8 cellular contexts compared by ENCODE assay signal in the genomic region with DNA sequence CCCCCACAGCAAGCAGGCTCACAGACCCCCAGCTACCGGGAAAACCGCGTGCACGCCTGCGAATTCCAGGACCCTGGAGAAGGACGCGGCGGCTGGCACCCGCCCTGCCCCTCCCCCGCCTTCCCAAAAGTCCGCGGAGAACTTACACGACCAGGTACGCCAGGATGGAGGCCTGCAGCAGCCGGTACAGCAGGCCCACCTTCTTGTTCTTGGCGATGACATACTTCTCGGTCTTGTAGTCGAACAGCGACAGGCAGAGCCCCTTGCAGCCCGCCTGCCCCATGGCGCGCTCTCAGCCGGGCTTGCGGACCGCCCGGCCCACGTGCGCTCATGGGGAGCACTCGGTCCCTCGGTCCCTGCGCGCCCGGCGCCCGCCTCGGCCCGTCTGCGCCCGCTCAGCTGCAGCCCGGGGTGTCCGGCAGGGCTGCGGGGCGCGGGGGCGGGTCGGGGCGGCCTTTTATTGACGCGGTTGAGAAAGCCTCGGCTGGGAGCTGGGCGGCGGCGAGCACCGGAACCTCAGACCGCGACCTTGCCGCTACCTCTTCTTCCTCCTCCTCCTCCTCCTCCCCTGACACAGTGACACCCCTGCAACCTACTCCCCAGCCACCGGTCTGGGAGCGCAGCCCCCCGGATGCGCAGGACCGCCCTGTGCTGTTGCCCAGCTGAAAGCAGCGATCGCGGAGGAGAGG. TPM values are rescaled to one million over a fixed set of nuclear protein-coding genes. Genes with fewer than 3 reads are reported as not detected.
DNase-seq lines count a peak whose midpoint lies in the region; ATAC-seq and TF ChIP-seq lines count a peak whose summit lies in the region.

A gene with protein sequence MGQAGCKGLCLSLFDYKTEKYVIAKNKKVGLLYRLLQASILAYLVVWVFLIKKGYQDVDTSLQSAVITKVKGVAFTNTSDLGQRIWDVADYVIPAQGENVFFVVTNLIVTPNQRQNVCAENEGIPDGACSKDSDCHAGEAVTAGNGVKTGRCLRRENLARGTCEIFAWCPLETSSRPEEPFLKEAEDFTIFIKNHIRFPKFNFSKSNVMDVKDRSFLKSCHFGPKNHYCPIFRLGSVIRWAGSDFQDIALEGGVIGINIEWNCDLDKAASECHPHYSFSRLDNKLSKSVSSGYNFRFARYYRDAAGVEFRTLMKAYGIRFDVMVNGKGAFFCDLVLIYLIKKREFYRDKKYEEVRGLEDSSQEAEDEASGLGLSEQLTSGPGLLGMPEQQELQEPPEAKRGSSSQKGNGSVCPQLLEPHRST (minus strand): TSS at position 433 of the 689 bp plus-strand sequence. CDS start 150 bp downstream, at position 283.

- H3K9me3 ChIP-seq in psoas muscle = no peaks in the 10 kb centered on the region

- peak; percentile 46 for ATAC-seq in activated T-helper 17 cell treated with anti-CD3 and anti-CD28 coated beads, Interleukin-2, amount 50 U/mL, for 72 hours (replicated peaks)
- peak; percentile 67 for ATAC-seq in Right ventricle myocardium superior (ENCODE audit: poor library complexity)
- peak; percentile 36 to 54 (median 45) for ATAC-seq in psoas muscle
- no peak for ATAC-seq in GM19455 (IDR thresholded peaks at IDR 0.05; ENCODE audit: unreplicated experiment)
- no peak for ATAC-seq in HG03520 (IDR thresholded peaks at IDR 0.05; ENCODE audit: unreplicated experiment)

- no peaks in the 10 kb centered on the region for H3K27me3 Mint-ChIP-seq in activated T-helper 17 cell treated with anti-CD3 and anti-CD28 coated beads, Interleukin-2, amount 50 U/mL, for 72 hours

- H3K36me3 ChIP-seq in psoas muscle (ENCODE audit: insufficient read depth in 1 of 2, low read depth in 1 of 2) = peaks cover 0 to 15% of the 10 kb centered on the region in 2 donors

- 0 to 1% (median 1%) methylated on average over 50 to 65 of the region's 65 CpGs for WGBS in psoas muscle, 3 donors

- DNase-seq in NCI-H460 (ENCODE audit: extremely low read depth, low read depth) (no peak), Right ventricle myocardium superior (no peak), psoas muscle (peak; percentile 63 to 74), NCI-H187 treated with DMSO at 0.1 percent for 48 hours (lab: John Stamatoyannopoulos, UW) (no peak)

- peaks cover 9% of the 10 kb centered on the region for H3K4me1 ChIP-seq in psoas muscle

- H3K36me3 Mint-ChIP-seq in activated T-helper 17 cell treated with anti-CD3 and anti-CD28 coated beads, Interleukin-2, amount 50 U/mL, for 72 hours (ENCODE audit: low read depth) = peaks cover 10% of the 10 kb centered on the region

- peaks cover 5% of the 10 kb centered on the region for H3K4me1 Mint-ChIP-seq in activated T-helper 17 cell treated with anti-CD3 and anti-CD28 coated beads, Interleukin-2, amount 50 U/mL, for 72 hours

- no peak for TF ChIP-seq CTCF in GM12875 (IDR thresholded peaks at IDR 0.05; ENCODE audit: borderline replicate concordance, insufficient read depth, low read depth, low read length)
- TF ChIP-seq CTCF in psoas muscle (IDR thresholded peaks at IDR 0.05) = no peak

- H3K9me3 Mint-ChIP-seq in activated T-helper 17 cell treated with anti-CD3 and anti-CD28 coated beads, Interleukin-2, amount 50 U/mL, for 72 hours = no peaks in the 10 kb centered on the region

- H3K4me3 Mint-ChIP-seq in activated T-helper 17 cell treated with anti-CD3 and anti-CD28 coated beads, Interleukin-2, amount 50 U/mL, for 72 hours = peak within 1 kb of the TSS; percentile 79

- no peak within 1 kb of the TSS for H3K27ac Mint-ChIP-seq in activated T-helper 17 cell treated with anti-CD3 and anti-CD28 coated beads, Interleukin-2, amount 50 U/mL, for 72 hours

- H3K4me3 ChIP-seq in GM12875 (ENCODE audit: low read depth, low read length) (peak within 1 kb of the TSS; percentile 73), psoas muscle (peak within 1 kb of the TSS; percentile 86)

- H3K27ac ChIP-seq in psoas muscle = peak within 1 kb of the TSS; percentile 95

- H3K27me3 ChIP-seq in psoas muscle (ENCODE audit: insufficient read depth in 3 of 3, low read length in 2 of 3) = no peaks in the 10 kb centered on the region

- intact Hi-C loops in Right ventricle myocardium superior (cut with DNase I) = no loop called here
- intact Hi-C loops in psoas muscle (cut with DNase I) = no loop called here

RNA-seq across cellular contexts. Expression of the gene that starts here (rescaled TPM):
- 28.7 and 28.9 TPM in 2 replicates for total RNA-seq in NCI-H460 (2014; rRNA removed; shearing (Covaris generic))
- polyA plus RNA-seq in NCI-H460 (2014; cell fraction: nucleus; rRNA removed) = 46.6 and 64.0 TPM in 2 replicates
- 10 to 100 TPM; 22.0 to 74.3 TPM for total RNA-seq in activated T-helper 17 cell treated with anti-CD3 and anti-CD28 coated beads, Interleukin-2, amount 50 U/mL, for 72 hours
- total RNA-seq in Right ventricle myocardium superior = 13.0 TPM
- 10 to 100 TPM; 29.7 to 76.7 (median 35.7) TPM for total RNA-seq in psoas muscle
- polyA plus RNA-seq in psoas muscle = 100 to 1,000 TPM in 1 of 3 donors, 10 to 100 TPM in 2; 15.5 to 138 (median 30.5) TPM

Comparison
In these comparisons a context has a peak if more than half of its experiments do, and no peak if none do; other contexts are left out.
1. DNase-seq: peak in psoas muscle (2 of 2); none in NCI-H460 (single experiment), Right ventricle myocardium superior (single experiment) and NCI-H187 treated with DMSO at 0.1 percent for 48 hours (single experiment).
2. ATAC-seq: peak in activated T-helper 17 cell treated with anti-CD3 and anti-CD28 coated beads, Interleukin-2, amount 50 U/mL, for 72 hours (single experiment), Right ventricle myocardium superior (single experiment) and psoas muscle (4 of 4); none in GM19455 (single experiment) and HG03520 (single experiment).